Comparison of ENCODE assay signal across 1 cellular context in genomic region chr15:71154607-71155200, GRCh38.
A peak's percentile ranks its signal among the peaks of the same experiment; 100 is the strongest.
TF ChIP-seq lines count a peak whose summit lies in the region.

No MANE protein-coding gene starts in this region.

TF ChIP-seq in endothelial cell of umbilical vein, 7 proteins besides CTCF, POLR2A, EP300 and RAD21:
- TF ChIP-seq JUN (IDR thresholded peaks at IDR 0.05; ENCODE audit: borderline replicate concordance, insufficient read depth, insufficient read length, low read depth) (no peak), POLR2AphosphoS5 (IDR thresholded peaks at IDR 0.05; ENCODE audit: insufficient read depth, low read depth, low read length) (no peak), GATA2 (IDR thresholded peaks at IDR 0.05; ENCODE audit: insufficient read depth, insufficient read length, low read depth, low read length) (no peak), FOS (IDR thresholded peaks at IDR 0.05; ENCODE audit: borderline replicate concordance, insufficient read depth, low read length) (peak; percentile 45), EZH2 (IDR thresholded peaks at IDR 0.05; ENCODE audit: borderline replicate concordance, low read depth, low read length, severe bottlenecking) (no peak)
TF ChIP-seq in endothelial cell of umbilical vein: peak in this region for 1.
